33 cellular contexts compared by ENCODE assay signal in genomic region chr2:27233341-27233740, GRCh38. TPM values are rescaled to one million over a fixed set of nuclear protein-coding genes. Genes with fewer than 3 reads are reported as not detected.
"Had no signal": no experiment of that assay in that cellular context is flagged by ENCODE, and none has a peak within 500 bp of the region (broad histone marks: within the 10 kb centered on the region; RNA-seq: fewer than 3 reads in every experiment).

No MANE protein-coding gene starts in this region.

- H3K9me3 Mint-ChIP-seq: activated CD4-positive, alpha-beta memory T cell treated with anti-CD3 and anti-CD28 coated beads, Interleukin-2, amount 10 ng/mL, durations not matched to agents 7 days and 5 days; activated naive CD4-positive, alpha-beta T cell treated with anti-CD3 and anti-CD28 coated beads, Interleukin-2, amount 10 ng/mL, durations not matched to agents 7 days and 5 days; activated naive CD8-positive, alpha-beta T cell treated with anti-CD3 and anti-CD28 coated beads, Interleukin-2, amount 50 U/mL, for 24 hours; central memory CD8-positive, alpha-beta T cell had no signal

- H3K4me1 Mint-ChIP-seq: activated CD4-positive, alpha-beta memory T cell treated with anti-CD3 and anti-CD28 coated beads, Interleukin-2, amount 10 ng/mL, durations not matched to agents 7 days and 5 days; activated CD8-positive, alpha-beta memory T cell treated with anti-CD3 and anti-CD28 coated beads, Interleukin-2, amount 10 ng/mL, durations not matched to agents 7 days and 5 days; activated naive CD4-positive, alpha-beta T cell treated with anti-CD3 and anti-CD28 coated beads, Interleukin-2, amount 10 ng/mL, durations not matched to agents 7 days and 5 days; activated naive CD8-positive, alpha-beta T cell treated with anti-CD3 and anti-CD28 coated beads, Interleukin-2, amount 50 U/mL, for 24 hours; brain; central memory CD8-positive, alpha-beta T cell had no signal

- H3K27ac Mint-ChIP-seq: activated CD4-positive, alpha-beta memory T cell treated with anti-CD3 and anti-CD28 coated beads, Interleukin-2, amount 10 ng/mL, durations not matched to agents 7 days and 5 days; activated CD8-positive, alpha-beta memory T cell treated with anti-CD3 and anti-CD28 coated beads, Interleukin-2, amount 10 ng/mL, durations not matched to agents 7 days and 5 days; activated naive CD4-positive, alpha-beta T cell treated with anti-CD3 and anti-CD28 coated beads, Interleukin-2, amount 10 ng/mL, durations not matched to agents 7 days and 5 days; activated naive CD8-positive, alpha-beta T cell; activated naive CD8-positive, alpha-beta T cell treated with anti-CD3 and anti-CD28 coated beads, Interleukin-2, amount 50 U/mL, for 24 hours; brain had no signal

- ATAC-seq: activated CD8-positive, alpha-beta memory T cell treated with anti-CD3 and anti-CD28 coated beads, Interleukin-2, amount 10 ng/mL, durations not matched to agents 7 days and 5 days; activated naive CD8-positive, alpha-beta T cell treated with anti-CD3 and anti-CD28 coated beads, Interleukin-2, amount 50 U/mL, for 24 hours had no signal

- DNase-seq: activated CD4-positive, alpha-beta memory T cell treated with anti-CD3 and anti-CD28 coated beads, Interleukin-2, amount 10 ng/mL, durations not matched to agents 7 days and 5 days; activated CD4-positive, alpha-beta T cell treated with anti-CD3 and anti-CD28 coated beads for 1 hour; activated CD4-positive, alpha-beta T cell treated with anti-CD3 and anti-CD28 coated beads for 48 hours; activated CD4-positive, CD25-positive, alpha-beta regulatory T cell; activated CD8-positive, alpha-beta memory T cell treated with anti-CD3 and anti-CD28 coated beads for 24 hours; activated CD8-positive, alpha-beta memory T cell treated with anti-CD3 and anti-CD28 coated beads, Interleukin-2, amount 10 ng/mL, durations not matched to agents 7 days and 5 days; activated CD8-positive, alpha-beta memory T cell treated with anti-CD3 and anti-CD28 coated beads, Interleukin-2, amount 50 U/mL, for 48 hours; activated effector memory CD4-positive, alpha-beta T cell treated with Interleukin-2 at 50 U/mL for 16 hours; activated naive CD4-positive, alpha-beta T cell treated with anti-CD3 and anti-CD28 coated beads, Interleukin-2, amount 10 ng/mL, durations not matched to agents 7 days and 5 days; activated naive CD8-positive, alpha-beta T cell treated with anti-CD3 and anti-CD28 coated beads, Interleukin-2, amount 50 U/mL, for 24 hours; activated T-cell treated with anti-CD3 and anti-CD28 coated beads, Interleukin-2, amount 50 U/mL, for 48 hours; anterior cingulate cortex; NCI-H1092 treated with DMSO at 0.1 percent for 48 hours; NCI-H1417; NCI-H146; NCI-H187; NCI-H2029 treated with DMSO at 0.1 percent for 48 hours; NCI-H2107; NCI-H2171; NCI-H510A; NCI-H526; NCI-H748 treated with DMSO at 0.1 percent for 48 hours; NK-92 treated with Interleukin-12 subunit alpha and Interleukin-12 subunit beta, amount 100 ng/mL, for 24 hours; Right ventricle myocardium superior; SW 1271; T-helper 1 cell; T-helper 2 cell; T-helper 9 cell; WERI-Rb-1 had no signal

- H3K27ac ChIP-seq: WERI-Rb-1 had no signal

- H3K27me3 Mint-ChIP-seq: activated CD4-positive, alpha-beta memory T cell treated with anti-CD3 and anti-CD28 coated beads, Interleukin-2, amount 10 ng/mL, durations not matched to agents 7 days and 5 days; activated CD8-positive, alpha-beta memory T cell treated with anti-CD3 and anti-CD28 coated beads, Interleukin-2, amount 10 ng/mL, durations not matched to agents 7 days and 5 days; activated naive CD4-positive, alpha-beta T cell treated with anti-CD3 and anti-CD28 coated beads, Interleukin-2, amount 10 ng/mL, durations not matched to agents 7 days and 5 days; activated naive CD8-positive, alpha-beta T cell; activated naive CD8-positive, alpha-beta T cell treated with anti-CD3 and anti-CD28 coated beads, Interleukin-2, amount 50 U/mL, for 24 hours; brain; central memory CD8-positive, alpha-beta T cell had no signal

- H3K4me3 Mint-ChIP-seq: activated CD4-positive, alpha-beta memory T cell treated with anti-CD3 and anti-CD28 coated beads, Interleukin-2, amount 10 ng/mL, durations not matched to agents 7 days and 5 days; activated CD8-positive, alpha-beta memory T cell treated with anti-CD3 and anti-CD28 coated beads, Interleukin-2, amount 10 ng/mL, durations not matched to agents 7 days and 5 days; activated naive CD4-positive, alpha-beta T cell treated with anti-CD3 and anti-CD28 coated beads, Interleukin-2, amount 10 ng/mL, durations not matched to agents 7 days and 5 days; activated naive CD8-positive, alpha-beta T cell; activated naive CD8-positive, alpha-beta T cell treated with anti-CD3 and anti-CD28 coated beads, Interleukin-2, amount 50 U/mL, for 24 hours; brain; central memory CD8-positive, alpha-beta T cell had no signal

RNA-seq across cellular contexts. Expression of gene SLC30A3, which starts 29.5 kb away (rescaled TPM):
- total RNA-seq: M059J had no signal

RNA-seq across cellular contexts. Expression of gene DNAJC5G, which starts 41.9 kb away (rescaled TPM):
- total RNA-seq: activated CD4-positive, alpha-beta memory T cell treated with anti-CD3 and anti-CD28 coated beads, Interleukin-2, amount 10 ng/mL, durations not matched to agents 7 days and 5 days; activated CD8-positive, alpha-beta memory T cell treated with anti-CD3 and anti-CD28 coated beads, Interleukin-2, amount 10 ng/mL, durations not matched to agents 7 days and 5 days; M059J had no signal
